10 cellular contexts compared by ENCODE assay signal in the genomic region with DNA sequence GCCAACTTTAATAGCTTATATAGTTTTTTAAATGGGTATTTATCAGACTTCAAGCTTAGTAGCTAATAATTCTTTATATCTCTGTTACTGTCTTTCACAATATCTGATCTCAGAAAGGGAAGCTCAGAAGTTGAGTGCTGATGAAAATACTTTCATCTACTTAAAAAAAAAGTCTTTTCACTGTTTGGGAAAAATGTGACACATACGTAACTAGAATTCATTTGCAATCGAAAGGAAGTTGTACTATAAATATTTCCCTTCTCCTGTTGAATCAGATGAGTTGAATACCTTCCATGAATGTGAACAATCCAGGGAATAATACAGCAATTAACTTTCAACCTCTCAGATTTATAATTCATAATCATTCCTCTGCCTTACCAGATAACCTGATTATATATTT.
"Had no signal": no experiment of that assay in that cellular context is flagged by ENCODE, and none has a peak within 500 bp of the region (broad histone marks: within the 10 kb centered on the region; RNA-seq: fewer than 3 reads in every experiment).

No MANE protein-coding gene starts in this region.

- H3K9me3 ChIP-seq: esophagus squamous epithelium, heart left ventricle, left lung, pancreas, suprapubic skin, upper lobe of left lung had no signal

- H3K36me3 ChIP-seq: esophagus squamous epithelium, heart left ventricle, left lung, neural progenitor cell, pancreas, suprapubic skin, upper lobe of left lung had no signal

- H3K9ac ChIP-seq: neural progenitor cell had no signal

- H2AFZ ChIP-seq: neural progenitor cell had no signal

- DNase-seq: activated effector memory CD4-positive, alpha-beta T cell treated with anti-CD3 and anti-CD28 coated beads, Interleukin-2, amount 50 U/mL, for 16 hours; activated T-cell treated with anti-CD3 and anti-CD28 coated beads, Interleukin-2, amount 50 U/mL, for 1 hour; esophagus squamous epithelium had no signal

- H3K27ac Mint-ChIP-seq: activated naive CD4-positive, alpha-beta T cell treated with anti-CD3 and anti-CD28 coated beads, Interleukin-2, amount 50 U/mL, for 72 hours; neural progenitor cell had no signal

- H3K27ac ChIP-seq: esophagus squamous epithelium, heart left ventricle, left lung, neural progenitor cell, pancreas, suprapubic skin, upper lobe of left lung had no signal

- H3K9me3 Mint-ChIP-seq: neural progenitor cell had no signal

- H3K4me2 ChIP-seq: neural progenitor cell had no signal

- H3K4me1 ChIP-seq: neural progenitor cell, suprapubic skin had no signal

- H3K36me3 Mint-ChIP-seq: activated naive CD4-positive, alpha-beta T cell treated with anti-CD3 and anti-CD28 coated beads, Interleukin-2, amount 50 U/mL, for 72 hours; neural progenitor cell had no signal

- H3K4me3 ChIP-seq: esophagus squamous epithelium, left lung, neural progenitor cell, suprapubic skin, upper lobe of left lung had no signal

- H3K4me3 Mint-ChIP-seq: neural progenitor cell had no signal

- H3K27me3 ChIP-seq: esophagus squamous epithelium, heart left ventricle, upper lobe of left lung had no signal
